Comparison of ENCODE assay signal across 8 cellular contexts in genomic region chr13:46797468-46798237, GRCh38. TPM values are rescaled to one million over a fixed set of nuclear protein-coding genes. Genes with fewer than 3 reads are reported as not detected.
A peak's percentile ranks its signal among the peaks of the same experiment; 100 is the strongest.
DNase-seq lines count a peak whose midpoint lies in the region; ATAC-seq and TF ChIP-seq lines count a peak whose summit lies in the region.

No MANE protein-coding gene starts in this region.

- H3K27me3 ChIP-seq in breast epithelium, result no peaks in the 10 kb centered on the region
- no peaks in the 10 kb centered on the region for H3K27me3 ChIP-seq in mesenchymal stem cell (ENCODE audit: control insufficient read depth in 1 of 2, insufficient read depth in 1 of 2, low read length in 2 of 2)

- H3K36me3 ChIP-seq in KOPT-K1 (ENCODE audit: insufficient read depth, low read length) (peaks cover 23% of the 10 kb centered on the region), breast epithelium (no peaks in the 10 kb centered on the region), mesenchymal stem cell (ENCODE audit: control insufficient read depth in 1 of 2, insufficient read depth in 2 of 2, low read depth in 1 of 2, low read length in 2 of 2) (peaks cover 0 to 20% of the 10 kb centered on the region in 2 experiments), urinary bladder (ENCODE audit: insufficient read depth) (no peaks in the 10 kb centered on the region)

- peak overlapping the region; percentile 67 for H3K4me2 ChIP-seq in mesenchymal stem cell (ENCODE audit: low read length, poor library complexity, severe bottlenecking)

- intact Hi-C loops in breast epithelium (cut with DNase I; ENCODE audit: low total_unique reads), result no loop called here

- ATAC-seq in HG03175 (IDR thresholded peaks at IDR 0.05; ENCODE audit: unreplicated experiment), result no peak

- TF ChIP-seq CTCF in AG09309 (IDR thresholded peaks at IDR 0.05; ENCODE audit: control insufficient read depth, insufficient read depth, low read depth, low read length, missing control alignments), result no peak
- no peak for TF ChIP-seq CTCF in breast epithelium (IDR thresholded peaks at IDR 0.05)
- no peak for TF ChIP-seq CTCF in GM13976 (IDR thresholded peaks at IDR 0.05; ENCODE audit: borderline replicate concordance, control extremely low read depth, extremely low read depth, insufficient read depth, missing control alignments)

- H2BK120ac ChIP-seq in mesenchymal stem cell (ENCODE audit: low read depth, low read length), result peak overlapping the region; percentile 80

- in situ Hi-C loops in GM13976 (cut with MboI; ENCODE audit: low sequenced_read_pairs, unreplicated experiment), result no loop called here

- H3K18ac ChIP-seq in mesenchymal stem cell (ENCODE audit: low read depth in 1 of 2, low read length in 2 of 2), result peak overlapping the region; percentile 73 to 94

- 68% methylated on average over 10 of the region's 11 CpGs for WGBS in mesenchymal stem cell
- WGBS in urinary bladder, result 35% methylated on average over 11 of the region's 11 CpGs

- peak overlapping the region; percentile 97 for H2AFZ ChIP-seq in mesenchymal stem cell (ENCODE audit: low read depth, low read length)

- H2BK12ac ChIP-seq in mesenchymal stem cell (ENCODE audit: low read length in 2 of 2), result peak overlapping the region in 1 of 2 experiments; percentile 42

- H2AK5ac ChIP-seq in mesenchymal stem cell (ENCODE audit: low read length, severe bottlenecking), result peak overlapping the region; percentile 70

- no peak for TF ChIP-seq POLR2A in breast epithelium (IDR thresholded peaks at IDR 0.05)

- DNase-seq in AG09309 (ENCODE audit: low read depth) (no peak), breast epithelium (ENCODE audit: low spot score in 2 of 2) (no peak), mesenchymal stem cell (no peak), GM13976 (ENCODE audit: low spot score) (no peak), globus pallidus (ENCODE audit: low spot score) (no peak)

- peak overlapping the region; percentile 49 for H2BK15ac ChIP-seq in mesenchymal stem cell (ENCODE audit: low read depth, poor library complexity, severe bottlenecking)

- peaks cover 5% of the 10 kb centered on the region for H3K79me1 ChIP-seq in mesenchymal stem cell (replicated peaks; ENCODE audit: low read length, poor library complexity, severe bottlenecking)

- peak overlapping the region; percentile 73 for H4K91ac ChIP-seq in mesenchymal stem cell (ENCODE audit: low read length)

- peak overlapping the region in 1 of 2 experiments; percentile 59 for H3K4ac ChIP-seq in mesenchymal stem cell (ENCODE audit: low read depth in 1 of 2, low read length in 2 of 2)

- H3K4me3 ChIP-seq in AG09309 (ENCODE audit: control insufficient read depth, low read depth, low read length) (peak overlapping the region; percentile 81), breast epithelium (peak overlapping the region; percentile 81 to 88 (median 88)), mesenchymal stem cell (ENCODE audit: insufficient read depth in 1 of 2, low read depth in 1 of 2, low read length in 2 of 2) (peak overlapping the region; percentile 44 to 93), urinary bladder (ENCODE audit: low read depth, low read length) (peak overlapping the region; percentile 71)

- no peaks in the 10 kb centered on the region for H3K9me3 ChIP-seq in KOPT-K1 (ENCODE audit: insufficient read depth, low read length, poor library complexity, severe bottlenecking)
- H3K9me3 ChIP-seq in breast epithelium, result no peaks in the 10 kb centered on the region
- no peaks in the 10 kb centered on the region for H3K9me3 ChIP-seq in mesenchymal stem cell (ENCODE audit: control insufficient read depth, low read length)

- H3K23ac ChIP-seq in mesenchymal stem cell (ENCODE audit: low read length in 2 of 2), result no peak overlapping the region

- H4K8ac ChIP-seq in mesenchymal stem cell (ENCODE audit: low read length), result peak overlapping the region; percentile 98

- peak overlapping the region; percentile 33 for H2BK5ac ChIP-seq in mesenchymal stem cell (ENCODE audit: low read depth, low read length, poor library complexity, severe bottlenecking)

- H3K4me1 ChIP-seq in breast epithelium, result no peaks in the 10 kb centered on the region
- peaks cover 14% of the 10 kb centered on the region for H3K4me1 ChIP-seq in mesenchymal stem cell (ENCODE audit: control insufficient read depth, insufficient read depth, low read depth, low read length)
- no peaks in the 10 kb centered on the region for H3K4me1 ChIP-seq in urinary bladder (ENCODE audit: insufficient read depth)

- peak overlapping the region; percentile 97 for H3K27ac ChIP-seq in KOPT-K1 (ENCODE audit: low read depth, low read length, poor library complexity, severe bottlenecking)
- peak overlapping the region; percentile 93 for H3K27ac ChIP-seq in breast epithelium
- H3K27ac ChIP-seq in mesenchymal stem cell (ENCODE audit: low read length, poor library complexity, severe bottlenecking), result peak overlapping the region; percentile 91
- H3K27ac ChIP-seq in urinary bladder (ENCODE audit: low read depth), result peak overlapping the region; percentile 78

- peak overlapping the region in 1 of 2 experiments; percentile 26 for H3K14ac ChIP-seq in mesenchymal stem cell (ENCODE audit: low read length in 2 of 2)

- H3K9ac ChIP-seq in mesenchymal stem cell (ENCODE audit: low read length), result peak overlapping the region; percentile 98

RNA-seq across cellular contexts. Expression of gene ESD, which starts 0.7 kb away (rescaled TPM):
- total RNA-seq in breast epithelium (100 to 1,000 TPM; 110 to 151 (median 118) TPM), urinary bladder (177 TPM)
- polyA plus RNA-seq in mesenchymal stem cell (2013, experiment 1 of 2), result 117 TPM
- polyA plus RNA-seq in mesenchymal stem cell (2013, experiment 2 of 2), result 121 TPM
- 139 TPM for polyA plus RNA-seq in urinary bladder
